1 cellular context compared by ENCODE assay signal in genomic region chr2:120369250-120369649, GRCh38.
TF ChIP-seq lines count a peak whose summit lies in the region.

No MANE protein-coding gene starts in this region.

TF ChIP-seq in K562, 482 proteins besides CTCF, POLR2A, EP300 and RAD21 (continued from another document):
- TF ChIP-seq ZBTB1 (CRISPR knock-in tag; IDR thresholded peaks at IDR 0.05; ENCODE audit: borderline replicate concordance, low read depth) (no peak), ATF1 (CRISPR knock-in tag; IDR thresholded peaks at IDR 0.05) (no peak), ATF1 (tag; IDR thresholded peaks at IDR 0.05) (no peak), CEBPB (tag; IDR thresholded peaks at IDR 0.05) (peak; percentile 61), TFAM (CRISPR knock-in tag; conservative IDR thresholded peaks at IDR 0.05) (no peak), GABPA (tag; conservative IDR thresholded peaks at IDR 0.05; ENCODE audit: low read depth) (no peak), SIX5 (IDR thresholded peaks at IDR 0.05; ENCODE audit: borderline replicate concordance in 1 of 2, insufficient read depth in 1 of 2, low read depth in 1 of 2, low read length in 2 of 2) (no peak), HOMEZ (CRISPR knock-in tag; IDR thresholded peaks at IDR 0.05) (no peak)
